In genomic region chr1:227899820-227900449, GRCh38 we compare ENCODE assay signal across 22 cellular contexts. TPM values are rescaled to one million over a fixed set of nuclear protein-coding genes. Genes with fewer than 3 reads are reported as not detected.
DNase-seq lines count a peak whose midpoint lies in the region; ATAC-seq and TF ChIP-seq lines count a peak whose summit lies in the region.
"Had no signal": no experiment of that assay in that cellular context is flagged by ENCODE, and none has a peak within 500 bp of the region (broad histone marks: within the 10 kb centered on the region; RNA-seq: fewer than 3 reads in every experiment).

No MANE protein-coding gene starts in this region.

- H3K4me1 ChIP-seq in H9 (ENCODE audit: insufficient read depth, low read length), result no peaks in the 10 kb centered on the region
- no peaks in the 10 kb centered on the region for H3K4me1 ChIP-seq in spleen
- H3K4me1 ChIP-seq: ascending aorta had no signal

- H3K27ac ChIP-seq in H9 (ENCODE audit: insufficient read length, low read depth, low read length), result no peak overlapping the region
- no peak overlapping the region for H3K27ac ChIP-seq in spleen
- H3K27ac ChIP-seq: ascending aorta, BLaER1, epithelial cell of prostate, gastroesophageal sphincter had no signal

- no peak overlapping the region for H3K23ac ChIP-seq in H9 (ENCODE audit: insufficient read length, low read depth, low read length)

- no peak overlapping the region for H3K56ac ChIP-seq in H9 (ENCODE audit: insufficient read length, low read depth, low read length)

- DNase-seq in H9 (peak; percentile 26), WTC11 (ENCODE audit: low spot score) (peak; percentile 13), left colon (peak; percentile 2 to 14), spleen (peak; percentile 68), DMS153 (lab: John Stamatoyannopoulos, UW) (no peak), NCI-H2029 treated with DMSO at 0.1 percent for 48 hours (lab: John Stamatoyannopoulos, UW) (no peak)
- DNase-seq: activated CD4-positive, alpha-beta T cell treated with anti-CD3 and anti-CD28 coated beads for 48 hours; HFFc6; Kasumi-1; midbrain; NCI-H1417 treated with DMSO at 0.1 percent for 48 hours; NCI-H446; occipital lobe had no signal

- no peaks in the 10 kb centered on the region for H3K79me2 ChIP-seq in H9 (ENCODE audit: insufficient read depth, low read length)

- H4K20me1 ChIP-seq in H9 (ENCODE audit: control insufficient read depth, insufficient read depth, insufficient read length), result no peaks in the 10 kb centered on the region
- H4K20me1 ChIP-seq: BLaER1 had no signal

- no peak overlapping the region for H2BK12ac ChIP-seq in H9 (ENCODE audit: insufficient read length, low read depth, low read length)

- H2BK5ac ChIP-seq in H9 (ENCODE audit: insufficient read length, low read length), result no peak overlapping the region

- H3K4me3 Mint-ChIP-seq in H9 (no peak overlapping the region), WTC11 (no peak overlapping the region)
- H3K4me3 Mint-ChIP-seq: activated T-helper 1 cell treated with anti-CD3 and anti-CD28 coated beads, Interleukin-12 subunit alpha, Interleukin-12 subunit beta, Interleukin-2, Interleukin-4 antibody, amounts not matched to agents 30 ng/mL and 10 ng/mL and 1 ng/mL, durations not matched to agents 14 hours and 24 hours and 36 hours; HFFc6; stimulated activated naive CD8-positive, alpha-beta T cell treated with anti-CD3 and anti-CD28 coated beads, Interleukin-15, Interleukin-2, amounts not matched to agents 100 ng/mL and 50 ng/mL, for 24 hours; T-helper 2 cell treated with Interferon-gamma antibody and Interleukin-4, amounts not matched to agents 5 μg/mL and 100 μg/mL, for 36 hours had no signal

- H3K14ac ChIP-seq in H9 (ENCODE audit: insufficient read depth, low read length), result no peak overlapping the region

- no peak overlapping the region for H3K18ac ChIP-seq in H9 (ENCODE audit: insufficient read length, low read depth, low read length)

- no peaks in the 10 kb centered on the region for H3K9me3 Mint-ChIP-seq in H9
- no peaks in the 10 kb centered on the region for H3K9me3 Mint-ChIP-seq in WTC11
- H3K9me3 Mint-ChIP-seq: activated T-helper 1 cell treated with anti-CD3 and anti-CD28 coated beads, Interleukin-12 subunit alpha, Interleukin-12 subunit beta, Interleukin-2, Interleukin-4 antibody, amounts not matched to agents 30 ng/mL and 10 ng/mL and 1 ng/mL, durations not matched to agents 14 hours and 24 hours and 36 hours; HFFc6; stimulated activated naive CD8-positive, alpha-beta T cell treated with anti-CD3 and anti-CD28 coated beads, Interleukin-15, Interleukin-2, amounts not matched to agents 100 ng/mL and 50 ng/mL, for 24 hours; T-helper 2 cell treated with Interferon-gamma antibody and Interleukin-4, amounts not matched to agents 5 μg/mL and 100 μg/mL, for 36 hours had no signal

- no peak overlapping the region for H4K5ac ChIP-seq in H9 (ENCODE audit: insufficient read length, low read depth, low read length)

- no peak overlapping the region for H2BK20ac ChIP-seq in H9 (ENCODE audit: low read depth, low read length, poor library complexity, severe bottlenecking)

- no peak overlapping the region for H3T11ph ChIP-seq in H9 (ENCODE audit: low read length)

- no peaks in the 10 kb centered on the region for H3K9me3 ChIP-seq in H9 (ENCODE audit: control insufficient read depth, low read depth, low read length)
- H3K9me3 ChIP-seq in spleen, result no peaks in the 10 kb centered on the region
- H3K9me3 ChIP-seq: ascending aorta, BLaER1, gastroesophageal sphincter had no signal

- no peak overlapping the region for H2BK15ac ChIP-seq in H9 (ENCODE audit: low read depth, low read length)

- no peaks in the 10 kb centered on the region for H3K36me3 ChIP-seq in spleen
- H3K36me3 ChIP-seq: ascending aorta, BLaER1, gastroesophageal sphincter had no signal

- H3K36me3 Mint-ChIP-seq in H9 (ENCODE audit: insufficient read depth in 1 of 3, low read depth in 3 of 3) (no peaks in the 10 kb centered on the region; a peak in 1 of 7 replicates), WTC11 (no peaks in the 10 kb centered on the region)

- H3K27me3 ChIP-seq in H9 (ENCODE audit: insufficient read depth, low read length) (no peaks in the 10 kb centered on the region), spleen (replicated peaks in 1 of 7) (no peaks in the 10 kb centered on the region)
- H3K27me3 ChIP-seq: ascending aorta, BLaER1, gastroesophageal sphincter had no signal

- no peak overlapping the region for H3K4me3 ChIP-seq in spleen
- H3K4me3 ChIP-seq: ascending aorta, BLaER1, gastroesophageal sphincter, smooth muscle cell had no signal

- H3K4me2 ChIP-seq in H9 (ENCODE audit: insufficient read depth, insufficient read length, low read length), result no peak overlapping the region
- H3K4me2 ChIP-seq: BLaER1, smooth muscle cell had no signal

- no peak for TF ChIP-seq CTCF in H9 (conservative IDR thresholded peaks at IDR 0.05)
- no peak for TF ChIP-seq CTCF in WTC11 (IDR thresholded peaks at IDR 0.05)
- no peak for TF ChIP-seq CTCF in spleen (IDR thresholded peaks at IDR 0.05 in 8 of 11, conservative IDR thresholded peaks at IDR 0.05 in 3 of 11)

- H3K79me1 ChIP-seq in H9 (ENCODE audit: insufficient read depth, low read depth, low read length, poor library complexity, severe bottlenecking), result no peaks in the 10 kb centered on the region

- H2BK120ac ChIP-seq in H9 (ENCODE audit: low read depth, low read length, poor library complexity, severe bottlenecking), result no peak overlapping the region

- no peak overlapping the region for H4K91ac ChIP-seq in H9 (ENCODE audit: insufficient read length, low read depth, low read length)

- no peaks in the 10 kb centered on the region for H3K27me3 Mint-ChIP-seq in H9 (ENCODE audit: low read depth)
- no peaks in the 10 kb centered on the region for H3K27me3 Mint-ChIP-seq in WTC11 (ENCODE audit: low read depth)
- H3K27me3 Mint-ChIP-seq: stimulated activated naive CD8-positive, alpha-beta T cell treated with anti-CD3 and anti-CD28 coated beads, Interleukin-15, Interleukin-2, amounts not matched to agents 100 ng/mL and 50 ng/mL, for 24 hours had no signal

- ATAC-seq in WTC11 (no peak), left colon (no peak), HG03135 (IDR thresholded peaks at IDR 0.05; ENCODE audit: unreplicated experiment) (no peak)
- ATAC-seq: gastroesophageal sphincter had no signal

- no peak overlapping the region for H3K4ac ChIP-seq in H9 (ENCODE audit: low read depth, low read length)

- CTCF ChIA-PET in WTC11 (lab: Charles Lee), result interaction anchor here (0.7 to 1.0 kb wide), 2 partner anchors 54 to 99 kb away, joined by 3 read pairs; no protein-coding TSS in a partner anchor

- no peak overlapping the region for H2AFZ ChIP-seq in H9 (ENCODE audit: low read length)

- no peaks in the 10 kb centered on the region for H3K23me2 ChIP-seq in H9 (ENCODE audit: insufficient read length, low read depth, low read length, poor library complexity, severe bottlenecking)

- H4K8ac ChIP-seq in H9 (replicated peaks; ENCODE audit: insufficient read length, low read depth, low read length), result no peak overlapping the region

- no CpG with 5 or more reads among the region's 18 CpGs for WGBS in H9 (ENCODE audit: extremely low coverage, insufficient read length, low lambda C conversion rate)
- 71 to 89% (median 87%) methylated on average over 18 of the region's 18 CpGs for WGBS in spleen, 5 donors

- H3K27ac Mint-ChIP-seq in H9 (peak overlapping the region in 2 of 3 experiments; percentile 46 to 69; a peak in 2 of 7 replicates), WTC11 (no peak overlapping the region)
- H3K27ac Mint-ChIP-seq: activated T-helper 1 cell treated with anti-CD3 and anti-CD28 coated beads, Interleukin-12 subunit alpha, Interleukin-12 subunit beta, Interleukin-2, Interleukin-4 antibody, amounts not matched to agents 30 ng/mL and 10 ng/mL and 1 ng/mL, durations not matched to agents 14 hours and 24 hours and 36 hours; HFFc6; stimulated activated naive CD8-positive, alpha-beta T cell treated with anti-CD3 and anti-CD28 coated beads, Interleukin-15, Interleukin-2, amounts not matched to agents 100 ng/mL and 50 ng/mL, for 24 hours; T-helper 2 cell treated with Interferon-gamma antibody and Interleukin-4, amounts not matched to agents 5 μg/mL and 100 μg/mL, for 36 hours had no signal

- H3K4me1 Mint-ChIP-seq in H9, result peaks cover 0 to 14% of the 10 kb centered on the region in 2 experiments; a peak in 2 of 4 replicates
- peaks cover 3% of the 10 kb centered on the region; the same call in 1 of the 2 replicates for H3K4me1 Mint-ChIP-seq in WTC11

- intact Hi-C loops in left colon (cut with DNase I, micrococcal nuclease) (no loop called here), spleen (cut with DNase I; ENCODE audit: low total_unique reads) (no loop called here)

- TF ChIP-seq POLR2A in spleen (IDR thresholded peaks at IDR 0.05), result no peak

- POLR2A ChIA-PET in WTC11 (lab: Charles Lee), result no interaction called here

- H3K9ac ChIP-seq in H9 (ENCODE audit: extremely low read depth, insufficient read length, low read length), result no peak overlapping the region
- H3K9ac ChIP-seq: BLaER1 had no signal

- no peak overlapping the region for H2AK5ac ChIP-seq in H9 (ENCODE audit: insufficient read length, low read length)

TF ChIP-seq in WTC11, 78 proteins besides CTCF, POLR2A, EP300 and RAD21 (continues in another document):
- TF ChIP-seq HMGXB4 (CRISPR knock-in tag; IDR thresholded peaks at IDR 0.05) (no peak), CDX4 (CRISPR knock-in tag; IDR thresholded peaks at IDR 0.05; ENCODE audit: borderline replicate concordance) (no peak), TEAD1 (CRISPR knock-in tag; IDR thresholded peaks at IDR 0.05) (no peak)

RNA-seq across cellular contexts. Expression of gene WNT9A, which starts 47.8 kb away (rescaled TPM):
- total RNA-seq in H9 (2021) (0.66 and 0.77 TPM in 2 replicates), WTC11 (2021) (1.1 to 1.5 TPM (median 1.3 TPM) in 3 replicates), left colon (1 to 10 TPM; 2.2 to 2.6 TPM), spleen (1 to 10 TPM in 4 of 7 donors, under 1 TPM in 3; 0.37 to 3.6 (median 1.2) TPM)
- under 1 TPM; 0.08 to 0.70 (median 0.11) TPM for polyA plus RNA-seq in spleen
- total RNA-seq: activated T-helper 1 cell treated with anti-CD3 and anti-CD28 coated beads, Interleukin-12 subunit alpha, Interleukin-12 subunit beta, Interleukin-2, Interleukin-4 antibody, amounts not matched to agents 30 ng/mL and 10 ng/mL and 1 ng/mL, durations not matched to agents 14 hours and 24 hours and 36 hours had no signal

Comparison
In these comparisons a context has a peak if more than half of its experiments do, and no peak if none do; other contexts are left out.
1. DNase-seq: peak in H9 (single experiment), WTC11 (single experiment), left colon (2 of 2) and spleen (single experiment); none in DMS153 (single experiment) and NCI-H2029 treated with DMSO at 0.1 percent for 48 hours (single experiment).